8 cellular contexts compared by ENCODE assay signal in genomic region chr18:10122116-10122515, GRCh38.
DNase-seq lines count a peak whose midpoint lies in the region; ATAC-seq and TF ChIP-seq lines count a peak whose summit lies in the region.

No MANE protein-coding gene starts in this region.

- H2AFZ ChIP-seq in parathyroid adenoma = peak overlapping the region; percentile 20

- intact Hi-C loops in activated naive CD4-positive, alpha-beta T cell treated with anti-CD3 and anti-CD28 coated beads for 36 hours (cut with micrococcal nuclease) = no loop called here

- no peak for TF ChIP-seq CTCF in parathyroid adenoma (IDR thresholded peaks at IDR 0.05)

- H3K9me3 ChIP-seq in parathyroid adenoma (ENCODE audit: control insufficient read depth, low read length) = no peaks in the 10 kb centered on the region

- peaks cover 3% of the 10 kb centered on the region for H3K9me3 Mint-ChIP-seq in activated naive CD4-positive, alpha-beta T cell treated with anti-CD3 and anti-CD28 coated beads for 36 hours

- DNase-seq in GM04503 (ENCODE audit: low read depth) = peak; percentile 90
- DNase-seq in NCI-H345 (lab: John Stamatoyannopoulos, UW) = peak; percentile 88
- peak; percentile 41 for DNase-seq in epithelial cell of prostate (ENCODE audit: low read depth, low spot score)
- DNase-seq in NOMO-1 (lab: John Stamatoyannopoulos, UW; ENCODE audit: unreplicated experiment in 2 of 2) = no peak
- no peak for DNase-seq in activated naive CD4-positive, alpha-beta T cell treated with anti-CD3 and anti-CD28 coated beads for 36 hours

- no peak overlapping the region for H3K9ac ChIP-seq in parathyroid adenoma

- no peaks in the 10 kb centered on the region for H3K27me3 ChIP-seq in parathyroid adenoma (ENCODE audit: control insufficient read depth, insufficient read depth, low read length)

- H3K27ac ChIP-seq in epithelial cell of prostate (no peak overlapping the region), parathyroid adenoma (no peak overlapping the region)

- H3K36me3 ChIP-seq in parathyroid adenoma (ENCODE audit: control insufficient read depth, insufficient read depth, low read length) = no peaks in the 10 kb centered on the region

- H3K27ac Mint-ChIP-seq in activated naive CD4-positive, alpha-beta T cell treated with anti-CD3 and anti-CD28 coated beads for 36 hours = no peak overlapping the region

- CTCF ChIA-PET in activated naive CD4-positive, alpha-beta T cell treated with anti-CD3 and anti-CD28 coated beads for 36 hours (lab: Charles Lee) = no interaction called here

- no peaks in the 10 kb centered on the region for H3K27me3 Mint-ChIP-seq in activated naive CD4-positive, alpha-beta T cell treated with anti-CD3 and anti-CD28 coated beads for 36 hours (ENCODE audit: low read depth)

- ATAC-seq in GM18511 (IDR thresholded peaks at IDR 0.05; ENCODE audit: unreplicated experiment) (no peak), HG02973 (IDR thresholded peaks at IDR 0.05; ENCODE audit: unreplicated experiment) (no peak)

- peaks cover 4% of the 10 kb centered on the region for H3K4me1 ChIP-seq in parathyroid adenoma

- H3K4me2 ChIP-seq in parathyroid adenoma (ENCODE audit: low read length) = peak overlapping the region; percentile 10

- H3K4me3 ChIP-seq in parathyroid adenoma (ENCODE audit: low read depth, low read length) = no peak overlapping the region

- H3K79me2 ChIP-seq in parathyroid adenoma = no peaks in the 10 kb centered on the region

- H3K4me1 Mint-ChIP-seq in activated naive CD4-positive, alpha-beta T cell treated with anti-CD3 and anti-CD28 coated beads for 36 hours (ENCODE audit: low read depth) = no peaks in the 10 kb centered on the region

- no peaks in the 10 kb centered on the region for H3K36me3 Mint-ChIP-seq in activated naive CD4-positive, alpha-beta T cell treated with anti-CD3 and anti-CD28 coated beads for 36 hours (ENCODE audit: low read depth)

- no peak overlapping the region for H3K4me3 Mint-ChIP-seq in activated naive CD4-positive, alpha-beta T cell treated with anti-CD3 and anti-CD28 coated beads for 36 hours

Comparison
In these comparisons a context has a peak if more than half of its experiments do, and no peak if none do; other contexts are left out.
1. DNase-seq: peak in GM04503 (single experiment), NCI-H345 (single experiment) and epithelial cell of prostate (single experiment); none in NOMO-1 (0 of 2) and activated naive CD4-positive, alpha-beta T cell treated with anti-CD3 and anti-CD28 coated beads for 36 hours (single experiment).